17 cellular contexts compared by ENCODE assay signal in genomic region chr11:65278351-65278750, GRCh38. TPM values are rescaled to one million over a fixed set of nuclear protein-coding genes. Genes with fewer than 3 reads are reported as not detected.
DNase-seq lines count a peak whose midpoint lies in the region; ATAC-seq and TF ChIP-seq lines count a peak whose summit lies in the region.
"Had no signal": no experiment of that assay in that cellular context is flagged by ENCODE, and none has a peak within 500 bp of the region (broad histone marks: within the 10 kb centered on the region; RNA-seq: fewer than 3 reads in every experiment).

No MANE protein-coding gene starts in this region.

- H3K27ac Mint-ChIP-seq in mesothelial cell of epicardium, result peak overlapping the region; percentile 79
- no peak overlapping the region for H3K27ac Mint-ChIP-seq in glutamatergic neuron (ENCODE audit: unreplicated experiment)
- H3K27ac Mint-ChIP-seq: activated CD4-positive, alpha-beta T cell treated with anti-CD3 and anti-CD28 coated beads, Interleukin-2, amount 10 ng/mL, durations not matched to agents 24 days and 14 days; activated T-helper 1 cell treated with anti-CD3 and anti-CD28 coated beads, Interleukin-12 subunit alpha, Interleukin-12 subunit beta, Interleukin-2, Interleukin-4 antibody, amounts not matched to agents 30 ng/mL and 10 ng/mL and 1 ng/mL, durations not matched to agents 14 hours and 24 hours and 36 hours had no signal

- in situ Hi-C loops in IMR-90 (cut with MboI; ENCODE audit: low sequenced_read_pairs) (loop anchor here (5.0 kb wide), 1 partner anchor 39 kb away; no protein-coding TSS in a partner anchor), brain microvascular endothelial cell (cut with HindIII; ENCODE audit: low pct_ligation_motif_present, low sequenced_read_pairs) (no loop called here)

- H3K23ac ChIP-seq in IMR-90 (ENCODE audit: low read depth, low read length), result peak overlapping the region; percentile 73

- ATAC-seq in IMR-90 (ENCODE audit: low read depth) (0 out of 2 replicates have a peak, but pooled peaks have one; percentile 25), HG02571 (IDR thresholded peaks at IDR 0.05; ENCODE audit: unreplicated experiment) (no peak), GM19035 (IDR thresholded peaks at IDR 0.05; ENCODE audit: unreplicated experiment) (no peak)
- ATAC-seq: gastrocnemius medialis had no signal

- H3K79me1 ChIP-seq in IMR-90 (ENCODE audit: low read depth in 1 of 2, low read length in 2 of 2), result peaks cover 37 to 56% of the 10 kb centered on the region in 2 experiments

- peak overlapping the region; percentile 57 for H3K14ac ChIP-seq in IMR-90 (replicated peaks; ENCODE audit: low read depth, low read length)

- H3K18ac ChIP-seq in IMR-90 (ENCODE audit: low read depth, low read length), result peak overlapping the region; percentile 45

- TF ChIP-seq POLR2A in IMR-90 (IDR thresholded peaks at IDR 0.05; ENCODE audit: low read depth, low read length), result no peak

- peaks cover 15% of the 10 kb centered on the region for H3K9me1 ChIP-seq in IMR-90 (ENCODE audit: insufficient read depth, low read length)

- dilution Hi-C loops in IMR-90 (cut with HindIII; ENCODE audit: low sequenced_read_pairs, unreplicated experiment), result no loop called here

- H3K4ac ChIP-seq in IMR-90 (ENCODE audit: low read depth, low read length), result peak overlapping the region; percentile 94

- POLR2A ChIA-PET in IMR-90 (lab: Charles Lee; ENCODE audit: unreplicated experiment), result interaction anchor here (1.4 kb wide), 1 partner anchor 14 kb away, joined by 4 read pairs; no protein-coding TSS in a partner anchor
- POLR2A ChIA-PET in OCI-LY7 (lab: Charles Lee), result interaction anchor here (2.6 kb wide), 1 partner anchor 16 kb away, joined by 11 read pairs; the partner anchor contains the start of gene POLA2

- H3K27me3 Mint-ChIP-seq in mesothelial cell of epicardium (ENCODE audit: low read depth) (no peaks in the 10 kb centered on the region), glutamatergic neuron (ENCODE audit: unreplicated experiment) (peaks cover 2% of the 10 kb centered on the region)
- H3K27me3 Mint-ChIP-seq: activated CD4-positive, alpha-beta T cell treated with anti-CD3 and anti-CD28 coated beads, Interleukin-2, amount 10 ng/mL, durations not matched to agents 24 days and 14 days; brain had no signal

- no peak overlapping the region for H2AK9ac ChIP-seq in IMR-90 (replicated peaks; ENCODE audit: low read depth, low read length, poor library complexity)

- H3K4me3 Mint-ChIP-seq in mesothelial cell of epicardium (no peak overlapping the region), glutamatergic neuron (ENCODE audit: unreplicated experiment) (no peak overlapping the region)
- H3K4me3 Mint-ChIP-seq: activated T-helper 1 cell treated with anti-CD3 and anti-CD28 coated beads, Interleukin-12 subunit alpha, Interleukin-12 subunit beta, Interleukin-2, Interleukin-4 antibody, amounts not matched to agents 30 ng/mL and 10 ng/mL and 1 ng/mL, durations not matched to agents 14 hours and 24 hours and 36 hours; brain had no signal

- no peaks in the 10 kb centered on the region for H3K27me3 ChIP-seq in IMR-90 (ENCODE audit: control insufficient read depth, insufficient read depth, low read length)
- H3K27me3 ChIP-seq in brain microvascular endothelial cell (replicated peaks), result no peaks in the 10 kb centered on the region
- H3K27me3 ChIP-seq: gastrocnemius medialis had no signal

- no peaks in the 10 kb centered on the region for H3K79me2 ChIP-seq in OCI-LY7 (ENCODE audit: insufficient read depth, low read depth, low read length)

- CTCF ChIA-PET in IMR-90 (lab: Yijun Ruan, JAX) (interaction anchor here (0.6 to 1.1 kb wide), 2 partner anchors 10 to 37 kb away, joined by 3 to 11 read pairs; partner anchors contain the start of gene CDC42EP2), OCI-LY7 (lab: Charles Lee; ENCODE audit: unreplicated experiment) (no interaction called here)

- peak overlapping the region; percentile 94; the same call in 2 of the 3 replicates for H2BK15ac ChIP-seq in IMR-90 (ENCODE audit: low read depth, low read length)

- H4K8ac ChIP-seq in IMR-90 (ENCODE audit: low read depth in 2 of 2, low read length in 2 of 2), result peak overlapping the region; percentile 65 to 74; a peak in 3 of 4 replicates

- H3K9ac ChIP-seq in IMR-90 (ENCODE audit: low read depth, low read length), result peak overlapping the region; percentile 38; the same call in 1 of the 2 replicates

- H4K20me1 ChIP-seq in IMR-90 (ENCODE audit: insufficient read depth, low read length) (no peaks in the 10 kb centered on the region), OCI-LY7 (ENCODE audit: insufficient read depth, low read length) (0 out of 2 replicates have a peak, but pooled peaks cover 5% of the 10 kb centered on the region)

- peak overlapping the region; percentile 52 for H4K5ac ChIP-seq in IMR-90 (ENCODE audit: low read depth, low read length)

- no peak overlapping the region for H2AFZ ChIP-seq in IMR-90 (replicated peaks; ENCODE audit: low read length, poor library complexity)
- no peak overlapping the region for H2AFZ ChIP-seq in OCI-LY7 (ENCODE audit: low read length)

- no peaks in the 10 kb centered on the region for H3K9me2 ChIP-seq in OCI-LY7 (ENCODE audit: insufficient read depth, low read length)

- TF ChIP-seq CTCF in IMR-90 (conservative IDR thresholded peaks at IDR 0.05; ENCODE audit: low read depth, low read length), result no peak
- no peak for TF ChIP-seq CTCF in brain microvascular endothelial cell (IDR thresholded peaks at IDR 0.05; ENCODE audit: low read depth, low read length, missing control alignments)
- no peak for TF ChIP-seq CTCF in mesothelial cell of epicardium (IDR thresholded peaks at IDR 0.05; ENCODE audit: unreplicated experiment)
- TF ChIP-seq CTCF in glutamatergic neuron (IDR thresholded peaks at IDR 0.05; ENCODE audit: partially characterized antibody, unreplicated experiment), result no peak
- no peak for TF ChIP-seq CTCF in OCI-LY7 (conservative IDR thresholded peaks at IDR 0.05; ENCODE audit: low read length)

- peak overlapping the region; percentile 87 for H2AK5ac ChIP-seq in IMR-90 (ENCODE audit: low read depth, low read length)

- H3K9me3 Mint-ChIP-seq in mesothelial cell of epicardium (no peaks in the 10 kb centered on the region), glutamatergic neuron (ENCODE audit: unreplicated experiment) (no peaks in the 10 kb centered on the region)
- H3K9me3 Mint-ChIP-seq: activated CD4-positive, alpha-beta T cell treated with anti-CD3 and anti-CD28 coated beads, Interleukin-2, amount 10 ng/mL, durations not matched to agents 24 days and 14 days; activated T-helper 1 cell treated with anti-CD3 and anti-CD28 coated beads, Interleukin-12 subunit alpha, Interleukin-12 subunit beta, Interleukin-2, Interleukin-4 antibody, amounts not matched to agents 30 ng/mL and 10 ng/mL and 1 ng/mL, durations not matched to agents 14 hours and 24 hours and 36 hours; brain had no signal

- peak overlapping the region; percentile 14; the same call in 1 of the 2 replicates for H3K4me2 ChIP-seq in IMR-90 (ENCODE audit: low read depth, low read length)
- no peak overlapping the region for H3K4me2 ChIP-seq in OCI-LY7 (ENCODE audit: low read length)

- intact Hi-C loops in IMR-90 (cut with micrococcal nuclease) (no loop called here), OCI-LY7 (cut with micrococcal nuclease; ENCODE audit: unreplicated experiment) (loop anchor here (5.0 kb wide), 1 partner anchor 39 kb away; no protein-coding TSS in a partner anchor)

- 17% methylated on average over 2 of the region's 2 CpGs; no CpG with 5 or more reads in 1 of the 2 experiments for WGBS in IMR-90 (ENCODE audit: extremely low coverage in 2 of 2, insufficient read length in 1 of 2), 2 experiments

- no peak overlapping the region for H3K4me3 ChIP-seq in IMR-90 (ENCODE audit: insufficient read depth, low read depth, low read length)
- H3K4me3 ChIP-seq in brain microvascular endothelial cell (ENCODE audit: low read depth, low read length), result no peak overlapping the region
- H3K4me3 ChIP-seq in OCI-LY7 (ENCODE audit: low read depth, low read length, poor library complexity, severe bottlenecking), result no peak overlapping the region
- H3K4me3 ChIP-seq: gastrocnemius medialis had no signal

- H3K4me1 ChIP-seq in IMR-90 (ENCODE audit: control insufficient read depth, insufficient read depth, low read length), result peaks cover 23% of the 10 kb centered on the region
- H3K4me1 ChIP-seq in OCI-LY7 (ENCODE audit: insufficient read depth, low read length, poor library complexity, severe bottlenecking), result peaks cover 7% of the 10 kb centered on the region

- peak overlapping the region; percentile 89 for H2BK120ac ChIP-seq in IMR-90 (ENCODE audit: low read depth, low read length)

- DNase-seq in AG20443 (ENCODE audit: low spot score) (peak; percentile 24), IMR-90 (no peak), brain microvascular endothelial cell (no peak), mesothelial cell of epicardium (ENCODE audit: low spot score in 2 of 2, unreplicated experiment in 2 of 2) (no peak), glutamatergic neuron (no peak), OCI-LY7 (ENCODE audit: low spot score) (no peak)
- DNase-seq: activated CD4-positive, alpha-beta T cell treated with anti-CD3 and anti-CD28 coated beads, Interleukin-2, amount 10 ng/mL, durations not matched to agents 24 days and 14 days; effector memory CD4-positive, alpha-beta T cell; gastrocnemius medialis; islet precursor cell; NCI-H1930; RPMI8226 had no signal

- BruUV-seq in IMR-90 (replicated peaks; lab: Mats Ljungman, UMichigan) (no TSS peak), OCI-LY7 (replicated peaks; lab: Mats Ljungman, UMichigan) (no TSS peak)

- no peak for TF ChIP-seq RAD21 in IMR-90 (IDR thresholded peaks at IDR 0.05; ENCODE audit: low read length)

- H3K36me3 Mint-ChIP-seq in mesothelial cell of epicardium, result peaks cover 11% of the 10 kb centered on the region
- no peaks in the 10 kb centered on the region for H3K36me3 Mint-ChIP-seq in glutamatergic neuron (ENCODE audit: unreplicated experiment)

- H3K36me3 ChIP-seq in IMR-90 (ENCODE audit: control insufficient read depth, insufficient read depth, low read length) (peaks cover 15% of the 10 kb centered on the region), brain microvascular endothelial cell (replicated peaks) (peaks cover 3% of the 10 kb centered on the region), OCI-LY7 (ENCODE audit: insufficient read depth, low read length) (peaks cover 93% of the 10 kb centered on the region)

- H3K9me3 ChIP-seq in IMR-90 (ENCODE audit: control insufficient read depth, insufficient read depth, low read length) (no peaks in the 10 kb centered on the region), OCI-LY7 (ENCODE audit: low read length) (no peaks in the 10 kb centered on the region)
- H3K9me3 ChIP-seq: gastrocnemius medialis had no signal

- H3K27ac ChIP-seq in IMR-90 (ENCODE audit: insufficient read depth, low read length) (peak overlapping the region; percentile 74), brain microvascular endothelial cell (peak overlapping the region; percentile 93), OCI-LY7 (ENCODE audit: low read depth, low read length, poor library complexity, severe bottlenecking) (no peak overlapping the region)
- H3K27ac ChIP-seq: C4-2B had no signal

- peak overlapping the region; percentile 69 for H4K91ac ChIP-seq in IMR-90 (ENCODE audit: insufficient read depth, low read depth, low read length)

- H3K4me1 Mint-ChIP-seq in mesothelial cell of epicardium, result peaks cover 35% of the 10 kb centered on the region
- H3K4me1 Mint-ChIP-seq in glutamatergic neuron (ENCODE audit: low read depth, unreplicated experiment), result peaks cover 9% of the 10 kb centered on the region

- peak overlapping the region; percentile 80 for H2BK5ac ChIP-seq in IMR-90 (ENCODE audit: low read depth, low read length, poor library complexity, severe bottlenecking)

- peak overlapping the region; percentile 33; the same call in 1 of the 2 replicates for H3K56ac ChIP-seq in IMR-90 (ENCODE audit: extremely low read depth, insufficient read depth, low read length)

- peak overlapping the region; percentile 93 for H2BK20ac ChIP-seq in IMR-90 (ENCODE audit: low read depth, low read length)

RNA-seq across cellular contexts. Expression of gene POLA2, which starts 16.6 kb away (rescaled TPM):
- total RNA-seq in IMR-90 (2012; rRNA removed) (12.2 and 14.2 TPM in 2 replicates), mesothelial cell of epicardium (14.1 to 16.1 TPM (median 14.6 TPM) in 3 replicates), glutamatergic neuron (ENCODE audit: unreplicated experiment) (8.6 TPM), OCI-LY7 (2022) (89.1 and 103 TPM in 2 replicates)
- 17.3 and 19.9 TPM in 2 replicates for polyA plus RNA-seq in IMR-90 (2012; rRNA removed)
- polyA plus RNA-seq in IMR-90 (2012; cell fraction: cytosol; rRNA removed), result 7.9 and 20.1 TPM in 2 replicates
- 12.7 and 14.4 TPM in 2 replicates for polyA plus RNA-seq in IMR-90 (2012; cell fraction: nucleus; rRNA removed; ENCODE audit: low replicate concordance)
- 47.5 and 50.0 TPM in 2 replicates for total RNA-seq in OCI-LY7 (2014; rRNA removed; shearing (Covaris generic))

RNA-seq across cellular contexts. Expression of gene CDC42EP2, which starts 36.3 kb away (rescaled TPM):
- total RNA-seq in IMR-90 (2012; rRNA removed), result 5.2 and 5.3 TPM in 2 replicates
- 27.5 and 31.3 TPM in 2 replicates for polyA plus RNA-seq in IMR-90 (2012; rRNA removed)
- 21.0 and 67.9 TPM in 2 replicates for polyA plus RNA-seq in IMR-90 (2012; cell fraction: cytosol; rRNA removed)
- 50.4 and 79.5 TPM in 2 replicates for polyA plus RNA-seq in IMR-90 (2012; cell fraction: nucleus; rRNA removed; ENCODE audit: low replicate concordance)
- 10.9 to 12.3 TPM (median 11.7 TPM) in 3 replicates for total RNA-seq in mesothelial cell of epicardium
- 23.5 TPM for total RNA-seq in glutamatergic neuron (ENCODE audit: unreplicated experiment)
- not detected in 2 replicates for total RNA-seq in OCI-LY7 (2014; rRNA removed; shearing (Covaris generic))
- total RNA-seq in OCI-LY7 (2022), result 1.7 and 3.9 TPM in 2 replicates

RNA-seq across cellular contexts. Expression of gene DPF2, which starts 55.3 kb away (rescaled TPM):
- total RNA-seq in IMR-90 (2012; rRNA removed), result 37.2 and 42.8 TPM in 2 replicates
- 54.3 and 62.5 TPM in 2 replicates for polyA plus RNA-seq in IMR-90 (2012; rRNA removed)
- 41.8 and 53.8 TPM in 2 replicates for polyA plus RNA-seq in IMR-90 (2012; cell fraction: cytosol; rRNA removed)
- 72.6 and 78.3 TPM in 2 replicates for polyA plus RNA-seq in IMR-90 (2012; cell fraction: nucleus; rRNA removed; ENCODE audit: low replicate concordance)
- total RNA-seq in mesothelial cell of epicardium, result 80.1 to 85.3 TPM (median 81.3 TPM) in 3 replicates
- 121 TPM for total RNA-seq in glutamatergic neuron (ENCODE audit: unreplicated experiment)
- 38.5 and 39.9 TPM in 2 replicates for total RNA-seq in OCI-LY7 (2014; rRNA removed; shearing (Covaris generic))
- total RNA-seq in OCI-LY7 (2022), result 62.2 and 64.2 TPM in 2 replicates
